Comparison of ENCODE assay signal across 1 cellular context in genomic region chr12:29316772-29317171, GRCh38.
TF ChIP-seq lines count a peak whose summit lies in the region.

No MANE protein-coding gene starts in this region.

TF ChIP-seq in SK-N-SH, 30 proteins besides CTCF, POLR2A, EP300 and RAD21 (continued from another document):
- TF ChIP-seq PBX3 (IDR thresholded peaks at IDR 0.05) (peak; percentile 89), POLR2AphosphoS5 (IDR thresholded peaks at IDR 0.05; ENCODE audit: low read depth, low read length) (peak; percentile 56; the same call in 1 of the 2 replicates), USF1 (IDR thresholded peaks at IDR 0.05; ENCODE audit: borderline replicate concordance, low read depth) (no peak), NRF1 (IDR thresholded peaks at IDR 0.05; ENCODE audit: low read depth, low read length) (no peak), NFIC (IDR thresholded peaks at IDR 0.05; ENCODE audit: borderline replicate concordance) (peak; percentile 98), YY1 (IDR thresholded peaks at IDR 0.05; ENCODE audit: low read depth) (no peak), RXRA (IDR thresholded peaks at IDR 0.05; ENCODE audit: borderline replicate concordance, low read depth) (peak; percentile 72; the same call in 1 of the 2 replicates)
